ENCODE assay signal across 12 cellular contexts in genomic region chr1:28078680-28079626, GRCh38. TPM values are rescaled to one million over a fixed set of nuclear protein-coding genes. Genes with fewer than 3 reads are reported as not detected.
DNase-seq lines count a peak whose midpoint lies in the region; ATAC-seq and TF ChIP-seq lines count a peak whose summit lies in the region.
"Had no signal": no experiment of that assay in that cellular context is flagged by ENCODE, and none has a peak within 500 bp of the region (broad histone marks: within the 10 kb centered on the region; RNA-seq: fewer than 3 reads in every experiment).

No MANE protein-coding gene starts in this region.

- no peak for ATAC-seq in activated CD8-positive, alpha-beta T cell treated with anti-CD3 and anti-CD28 coated beads, Interleukin-2, amount 10 ng/mL, durations not matched to agents 7 days and 5 days
- no peak for ATAC-seq in HG03342 (IDR thresholded peaks at IDR 0.05; ENCODE audit: unreplicated experiment)

- peaks cover 14% of the 10 kb centered on the region for H3K36me3 Mint-ChIP-seq in activated CD8-positive, alpha-beta T cell treated with anti-CD3 and anti-CD28 coated beads, Interleukin-2, amount 10 ng/mL, durations not matched to agents 7 days and 5 days (ENCODE audit: low read depth)

- DNase-seq in NCI-H2196 (lab: John Stamatoyannopoulos, UW; ENCODE audit: unreplicated experiment) (peak; percentile 27), NCI-H2196 treated with DMSO at 0.1 percent for 48 hours (lab: John Stamatoyannopoulos, UW; ENCODE audit: unreplicated experiment) (no peak), mammary epithelial cell (peak; percentile 84), kidney glomerular epithelial cell (lab: John Stamatoyannopoulos, UW) (peak; percentile 82), transverse colon (no peak), HT-29 (ENCODE audit: low spot score) (no peak)
- DNase-seq in activated CD8-positive, alpha-beta T cell treated with anti-CD3 and anti-CD28 coated beads, Interleukin-2, amount 10 ng/mL, durations not matched to agents 7 days and 5 days, result no peak
- DNase-seq: NCI-H1417, testis had no signal

- 20% methylated on average over 8 of the region's 8 CpGs for WGBS in mammary epithelial cell (ENCODE audit: low coverage, missing lambda C conversion rate)
- 47 to 64% methylated on average over 4 to 8 of the region's 8 CpGs for WGBS in transverse colon (ENCODE audit: low coverage in 1 of 2), 2 donors

- H3K79me2 ChIP-seq in mammary epithelial cell (ENCODE audit: insufficient read depth, low read length), result peaks cover 75% of the 10 kb centered on the region

- peaks cover 16% of the 10 kb centered on the region for H3K4me1 Mint-ChIP-seq in activated CD8-positive, alpha-beta T cell treated with anti-CD3 and anti-CD28 coated beads, Interleukin-2, amount 10 ng/mL, durations not matched to agents 7 days and 5 days (ENCODE audit: low read depth)

- H3K36me3 ChIP-seq in mammary epithelial cell (ENCODE audit: insufficient read depth, low read length), result no peaks in the 10 kb centered on the region
- peaks cover 0 to 6% (median 2%) of the 10 kb centered on the region in 4 donors for H3K36me3 ChIP-seq in transverse colon

- dilution Hi-C loops in mammary epithelial cell (cut with HindIII; ENCODE audit: low sequenced_read_pairs), result no loop called here

- no peak overlapping the region for H3K27ac Mint-ChIP-seq in activated CD8-positive, alpha-beta T cell treated with anti-CD3 and anti-CD28 coated beads, Interleukin-2, amount 10 ng/mL, durations not matched to agents 7 days and 5 days
- H3K27ac Mint-ChIP-seq: T-helper 1 cell treated with Interleukin-12 subunit alpha and Interleukin-12 subunit beta and Interleukin-4 antibody, amounts not matched to agents 30 μg/mL and 1 μg/mL, for 36 hours had no signal

- CTCF ChIA-PET in mammary epithelial cell (lab: Charles Lee; ENCODE audit: low non-redundant PET), result no interaction called here
- CTCF ChIA-PET in activated CD8-positive, alpha-beta T cell treated with anti-CD3 and anti-CD28 coated beads, Interleukin-2, amount 10 ng/mL, durations not matched to agents 7 days and 5 days (lab: Charles Lee), result interaction anchor here (1.5 to 3.7 kb wide), 3 partner anchors 9 to 130 kb away, joined by 9 to 16 read pairs (median 13); partner anchors contain the start of gene EYA3

- H3K27ac ChIP-seq in mammary epithelial cell (ENCODE audit: insufficient read depth, low read depth, low read length) (peak overlapping the region; percentile 4), transverse colon (peak overlapping the region in 3 of 4 donors; percentile 23 to 45 (median 27))
- H3K27ac ChIP-seq: 22Rv1 had no signal

- no peaks in the 10 kb centered on the region for H4K20me1 ChIP-seq in mammary epithelial cell (ENCODE audit: insufficient read depth, low read length)

- POLR2A ChIA-PET in activated CD8-positive, alpha-beta T cell treated with anti-CD3 and anti-CD28 coated beads, Interleukin-2, amount 10 ng/mL, durations not matched to agents 7 days and 5 days (lab: Charles Lee), result interaction anchor here (0.6 to 2.2 kb wide), 2 partner anchors 9 to 10 kb away, joined by 3 to 14 read pairs; partner anchors contain the start of gene EYA3

- no peak for TF ChIP-seq POLR2A in transverse colon (IDR thresholded peaks at IDR 0.05)

- no peaks in the 10 kb centered on the region for H3K9me3 ChIP-seq in mammary epithelial cell (replicated peaks; ENCODE audit: insufficient read depth, low read length)
- no peaks in the 10 kb centered on the region for H3K9me3 ChIP-seq in transverse colon
- H3K9me3 ChIP-seq: testis had no signal

- no peaks in the 10 kb centered on the region for H3K27me3 Mint-ChIP-seq in activated CD8-positive, alpha-beta T cell treated with anti-CD3 and anti-CD28 coated beads, Interleukin-2, amount 10 ng/mL, durations not matched to agents 7 days and 5 days (ENCODE audit: low read depth)

- H3K4me3 ChIP-seq in mammary epithelial cell (replicated peaks in 1 of 3; ENCODE audit: insufficient read depth in 1 of 3, low read depth in 2 of 3, low read length in 3 of 3) (no peak overlapping the region), transverse colon (no peak overlapping the region)
- H3K4me3 ChIP-seq: testis had no signal

- TF ChIP-seq EP300 in transverse colon (IDR thresholded peaks at IDR 0.05; ENCODE audit: low read depth), result no peak

- H3K4me2 ChIP-seq in mammary epithelial cell (ENCODE audit: insufficient read depth, low read depth, low read length), result peak overlapping the region; percentile 12

- TF ChIP-seq CTCF in mammary epithelial cell (conservative IDR thresholded peaks at IDR 0.05 in 1 of 2, IDR thresholded peaks at IDR 0.05 in 1 of 2; ENCODE audit: extremely low read depth in 1 of 2, insufficient read depth in 1 of 2, low read depth in 1 of 2, low read length in 2 of 2), result no peak
- TF ChIP-seq CTCF in transverse colon (IDR thresholded peaks at IDR 0.05), result no peak

- H3K27me3 ChIP-seq in mammary epithelial cell (ENCODE audit: insufficient read depth, low read length) (no peaks in the 10 kb centered on the region), transverse colon (no peaks in the 10 kb centered on the region)
- H3K27me3 ChIP-seq: testis had no signal

- in situ Hi-C loops in mammary epithelial cell (cut with MboI; ENCODE audit: low sequenced_read_pairs in 2 of 2) (no loop called here), transverse colon (cut with MboI; ENCODE audit: low pct_ligation_motif_present in 1 of 4, low pct_unique_long_range_greater_than_20kb in 1 of 4, low sequenced_read_pairs in 3 of 4) (no loop called here)

- no peaks in the 10 kb centered on the region for H3K9me3 Mint-ChIP-seq in activated CD8-positive, alpha-beta T cell treated with anti-CD3 and anti-CD28 coated beads, Interleukin-2, amount 10 ng/mL, durations not matched to agents 7 days and 5 days (ENCODE audit: insufficient read depth)
- H3K9me3 Mint-ChIP-seq: T-helper 1 cell treated with Interleukin-12 subunit alpha and Interleukin-12 subunit beta and Interleukin-4 antibody, amounts not matched to agents 30 μg/mL and 1 μg/mL, for 36 hours had no signal

- intact Hi-C loops in mammary epithelial cell (cut with micrococcal nuclease), result no loop called here
- intact Hi-C loops in transverse colon (cut with DNase I; ENCODE audit: low total_unique reads), result no loop called here

- no peak overlapping the region for H3K4me3 Mint-ChIP-seq in activated CD8-positive, alpha-beta T cell treated with anti-CD3 and anti-CD28 coated beads, Interleukin-2, amount 10 ng/mL, durations not matched to agents 7 days and 5 days
- H3K4me3 Mint-ChIP-seq: T-helper 1 cell treated with Interleukin-12 subunit alpha and Interleukin-12 subunit beta and Interleukin-4 antibody, amounts not matched to agents 30 μg/mL and 1 μg/mL, for 36 hours had no signal

- H3K9ac ChIP-seq in mammary epithelial cell (ENCODE audit: insufficient read depth, low read length), result no peak overlapping the region

- BruUV-seq in mammary epithelial cell (replicated peaks; lab: Mats Ljungman, UMichigan), result no TSS peak

- H3K4me1 ChIP-seq in mammary epithelial cell (ENCODE audit: insufficient read depth, low read length) (peaks cover 15% of the 10 kb centered on the region), transverse colon (peaks cover 2 to 44% (median 16%) of the 10 kb centered on the region in 4 donors)

- H2AFZ ChIP-seq in mammary epithelial cell (ENCODE audit: low read depth, low read length), result no peak overlapping the region

RNA-seq across cellular contexts. Expression of gene EYA3, which starts 9.5 kb away (rescaled TPM):
- 10 to 100 TPM; 12.3 to 21.9 TPM for total RNA-seq in mammary epithelial cell
- 13.5 TPM for polyA plus RNA-seq in mammary epithelial cell
- polyA minus RNA-seq in mammary epithelial cell, result 28.6 TPM
- total RNA-seq in transverse colon, result 10 to 100 TPM; 14.6 to 50.2 (median 18.5) TPM
- 4.4 and 6.7 TPM in 2 replicates for total RNA-seq in HT-29 (2014; rRNA removed; shearing (Covaris generic))
- total RNA-seq in activated CD8-positive, alpha-beta T cell treated with anti-CD3 and anti-CD28 coated beads, Interleukin-2, amount 10 ng/mL, durations not matched to agents 7 days and 5 days, result 10 to 100 TPM; 33.5 to 34.5 TPM

Comparison
In these comparisons a context has a peak if more than half of its experiments do, and no peak if none do; other contexts are left out.
1. DNase-seq: peak in NCI-H2196 (single experiment), mammary epithelial cell (single experiment) and kidney glomerular epithelial cell (single experiment); none in NCI-H2196 treated with DMSO at 0.1 percent for 48 hours (single experiment), transverse colon (single experiment), HT-29 (single experiment) and activated CD8-positive, alpha-beta T cell treated with anti-CD3 and anti-CD28 coated beads, Interleukin-2, amount 10 ng/mL, durations not matched to agents 7 days and 5 days (single experiment).